ENCODE assay signal across 7 cellular contexts in genomic region chr16:71671165-71671564, GRCh38. TPM values are rescaled to one million over a fixed set of nuclear protein-coding genes. Genes with fewer than 3 reads are reported as not detected.
"Had no signal": no experiment of that assay in that cellular context is flagged by ENCODE, and none has a peak within 500 bp of the region (broad histone marks: within the 10 kb centered on the region; RNA-seq: fewer than 3 reads in every experiment).

No MANE protein-coding gene starts in this region.

- H3K4me2 ChIP-seq: GM23338 had no signal

- H3K27ac Mint-ChIP-seq: GM23338, HFFc6, IgD-negative memory B cell had no signal

- DNase-seq: H9, HCEC 1CT, HFFc6, KG1 had no signal

- H3K4me1 Mint-ChIP-seq: H9, IgD-negative memory B cell had no signal

- H3K4me3 Mint-ChIP-seq: GM23338, H9, HFFc6, IgD-negative memory B cell had no signal

- H3K4me3 ChIP-seq: GM23338 had no signal

- H2AFZ ChIP-seq: GM23338 had no signal

- H3K9me3 Mint-ChIP-seq: GM23338, H9, HFFc6, IgD-negative memory B cell had no signal

- H3K27me3 Mint-ChIP-seq: IgD-negative memory B cell had no signal

- H3K27ac ChIP-seq: HL-60 had no signal

RNA-seq across cellular contexts. Expression of gene MARVELD3, which starts 45.2 kb away (rescaled TPM):
- total RNA-seq: HFFc6 had no signal
- polyA plus RNA-seq: IgD-negative memory B cell had no signal
